ENCODE assay signal across 8 cellular contexts in genomic region chr10:51389415-51390342, GRCh38.
A peak's percentile ranks its signal among the peaks of the same experiment; 100 is the strongest.
DNase-seq lines count a peak whose midpoint lies in the region; ATAC-seq and TF ChIP-seq lines count a peak whose summit lies in the region.

No MANE protein-coding gene starts in this region.

- H3K36me3 ChIP-seq in CD4-positive, alpha-beta memory T cell (ENCODE audit: insufficient read depth, low read length): no peaks in the 10 kb centered on the region
- H3K36me3 ChIP-seq in NT2/D1 (ENCODE audit: insufficient read depth, insufficient read length, low read length) (no peaks in the 10 kb centered on the region), spleen (no peaks in the 10 kb centered on the region)

- WGBS in spleen, 5 donors: 66 to 89% (median 74%) methylated on average over 3 of the region's 3 CpGs

- no peak overlapping the region for H3K27ac ChIP-seq in CD4-positive, alpha-beta memory T cell (ENCODE audit: low read depth, low read length)
- H3K27ac ChIP-seq in spleen: peak overlapping the region in 1 of 8 donors; percentile 23

- ATAC-seq in GM18873 (IDR thresholded peaks at IDR 0.05; ENCODE audit: low FRiP score, unreplicated experiment) (peak; percentile 87), HG03060 (IDR thresholded peaks at IDR 0.05; ENCODE audit: low read depth, unreplicated experiment) (peak; percentile 78), left ventricle myocardium superior (peak; percentile 87)

- TF ChIP-seq POLR2A in spleen (IDR thresholded peaks at IDR 0.05): no peak

- peak in 3 of 5 donors; percentile 14 to 33 (median 16) for DNase-seq in CD4-positive, alpha-beta memory T cell
- DNase-seq in NT2/D1 (ENCODE audit: low read depth, low spot score) (peak; percentile 20), left ventricle myocardium superior (peak; percentile 43), spleen (no peak), NCI-H2196 (lab: John Stamatoyannopoulos, UW; ENCODE audit: unreplicated experiment) (no peak)
- DNase-seq in activated naive CD4-positive, alpha-beta T cell treated with anti-CD3 and anti-CD28 coated beads for 36 hours: peak; percentile 65

- no peak overlapping the region for H3K9ac ChIP-seq in NT2/D1 (ENCODE audit: insufficient read length, low read depth)

- TF ChIP-seq CTCF in spleen (IDR thresholded peaks at IDR 0.05 in 8 of 11, conservative IDR thresholded peaks at IDR 0.05 in 3 of 11): peak in 8 of 11 experiments; percentile 32 to 70 (median 60)

- peaks cover 0 to 2% (median 0%) of the 10 kb centered on the region in 4 donors for H3K4me1 Mint-ChIP-seq in CD4-positive, alpha-beta memory T cell
- H3K4me1 Mint-ChIP-seq in activated naive CD4-positive, alpha-beta T cell treated with anti-CD3 and anti-CD28 coated beads for 36 hours (ENCODE audit: low read depth): no peaks in the 10 kb centered on the region

- H3K9me3 Mint-ChIP-seq in CD4-positive, alpha-beta memory T cell: no peaks in the 10 kb centered on the region
- no peaks in the 10 kb centered on the region for H3K9me3 Mint-ChIP-seq in activated naive CD4-positive, alpha-beta T cell treated with anti-CD3 and anti-CD28 coated beads for 36 hours

- no peak overlapping the region for H3K27ac Mint-ChIP-seq in CD4-positive, alpha-beta memory T cell
- no peak overlapping the region for H3K27ac Mint-ChIP-seq in activated naive CD4-positive, alpha-beta T cell treated with anti-CD3 and anti-CD28 coated beads for 36 hours

- intact Hi-C loops in CD4-positive, alpha-beta memory T cell (cut with micrococcal nuclease): no loop called here
- intact Hi-C loops in activated naive CD4-positive, alpha-beta T cell treated with anti-CD3 and anti-CD28 coated beads for 36 hours (cut with micrococcal nuclease): loop anchor here (1.0 to 10.0 kb wide), 5 partner anchors 385 to 826 kb away; no protein-coding TSS in a partner anchor
- intact Hi-C loops in left ventricle myocardium superior (cut with micrococcal nuclease): no loop called here
- intact Hi-C loops in spleen (cut with DNase I; ENCODE audit: low total_unique reads): loop anchor here (5.0 kb wide), 1 partner anchor 573 kb away; no protein-coding TSS in a partner anchor

- H3K27me3 ChIP-seq in CD4-positive, alpha-beta memory T cell (ENCODE audit: insufficient read depth, low read length): no peaks in the 10 kb centered on the region
- H3K27me3 ChIP-seq in NT2/D1 (ENCODE audit: insufficient read depth, insufficient read length): no peaks in the 10 kb centered on the region
- H3K27me3 ChIP-seq in spleen (replicated peaks in 1 of 7): no peaks in the 10 kb centered on the region

- H3K36me3 Mint-ChIP-seq in CD4-positive, alpha-beta memory T cell: no peaks in the 10 kb centered on the region
- H3K36me3 Mint-ChIP-seq in activated naive CD4-positive, alpha-beta T cell treated with anti-CD3 and anti-CD28 coated beads for 36 hours (ENCODE audit: low read depth): no peaks in the 10 kb centered on the region

- H3K4me3 ChIP-seq in CD4-positive, alpha-beta memory T cell (ENCODE audit: low read length in 2 of 2): no peak overlapping the region
- H3K4me3 ChIP-seq in NT2/D1 (ENCODE audit: insufficient read length, low read depth) (no peak overlapping the region), spleen (no peak overlapping the region)

- H3K27me3 Mint-ChIP-seq in CD4-positive, alpha-beta memory T cell: no peaks in the 10 kb centered on the region
- peaks cover 3% of the 10 kb centered on the region for H3K27me3 Mint-ChIP-seq in activated naive CD4-positive, alpha-beta T cell treated with anti-CD3 and anti-CD28 coated beads for 36 hours (ENCODE audit: low read depth)

- no peaks in the 10 kb centered on the region for H3K4me1 ChIP-seq in CD4-positive, alpha-beta memory T cell (ENCODE audit: insufficient read depth, low read length)
- H3K4me1 ChIP-seq in NT2/D1 (ENCODE audit: insufficient read depth, insufficient read length): no peaks in the 10 kb centered on the region
- no peaks in the 10 kb centered on the region for H3K4me1 ChIP-seq in spleen

- no peaks in the 10 kb centered on the region for H3K9me3 ChIP-seq in CD4-positive, alpha-beta memory T cell (ENCODE audit: control insufficient read depth in 1 of 2, low read length in 2 of 2)
- H3K9me3 ChIP-seq in NT2/D1 (ENCODE audit: insufficient read depth, low read length) (no peaks in the 10 kb centered on the region), spleen (no peaks in the 10 kb centered on the region)

- POLR2A ChIA-PET in CD4-positive, alpha-beta memory T cell (lab: Charles Lee; ENCODE audit: partially characterized antibody): no interaction called here

- no peak overlapping the region for H3K4me3 Mint-ChIP-seq in CD4-positive, alpha-beta memory T cell
- no peak overlapping the region for H3K4me3 Mint-ChIP-seq in activated naive CD4-positive, alpha-beta T cell treated with anti-CD3 and anti-CD28 coated beads for 36 hours

- CTCF ChIA-PET in CD4-positive, alpha-beta memory T cell (lab: Charles Lee; ENCODE audit: partially characterized antibody): interaction anchor here (0.6 to 2.2 kb wide), 12 partner anchors 9 to 829 kb away, joined by 3 to 17 read pairs (median 4); no protein-coding TSS in a partner anchor
- CTCF ChIA-PET in activated naive CD4-positive, alpha-beta T cell treated with anti-CD3 and anti-CD28 coated beads for 36 hours (lab: Charles Lee): interaction anchor here (1.0 to 2.1 kb wide), 13 partner anchors 11 to 827 kb away, joined by 3 to 13 read pairs (median 4); no protein-coding TSS in a partner anchor

Comparison
In these comparisons a context has a peak if more than half of its experiments do, and no peak if none do; other contexts are left out.
1. DNase-seq: peak in CD4-positive, alpha-beta memory T cell (3 of 5), NT2/D1 (single experiment), activated naive CD4-positive, alpha-beta T cell treated with anti-CD3 and anti-CD28 coated beads for 36 hours (single experiment) and left ventricle myocardium superior (single experiment); none in spleen (single experiment) and NCI-H2196 (single experiment).
2. intact Hi-C loops: an anchor here in activated naive CD4-positive, alpha-beta T cell treated with anti-CD3 and anti-CD28 coated beads for 36 hours (1.0 to 10.0 kb wide) and spleen (5.0 kb wide); none called in CD4-positive, alpha-beta memory T cell and left ventricle myocardium superior.
3. Peak in every context shown above with its lines, with median percentiles within 50 percentile points of each other: ATAC-seq.